Comparison of ENCODE assay signal across 8 cellular contexts in genomic region chr1:16420719-16421118, GRCh38. TPM values are rescaled to one million over a fixed set of nuclear protein-coding genes. Genes with fewer than 3 reads are reported as not detected.
A peak's percentile ranks its signal among the peaks of the same experiment; 100 is the strongest.
DNase-seq lines count a peak whose midpoint lies in the region; ATAC-seq and TF ChIP-seq lines count a peak whose summit lies in the region.

No MANE protein-coding gene starts in this region.

- no peak overlapping the region for H3K4me3 ChIP-seq in trophoblast cell (ENCODE audit: low read depth, low read length)

- no peaks in the 10 kb centered on the region for H3K4me1 Mint-ChIP-seq in progenitor cell of endocrine pancreas (ENCODE audit: low read depth)

- no peak overlapping the region for H3K4me2 ChIP-seq in trophoblast cell (ENCODE audit: low read length)

- no peak overlapping the region for H2BK12ac ChIP-seq in trophoblast cell (ENCODE audit: low read length)

- no peak overlapping the region for H4K12ac ChIP-seq in trophoblast cell (ENCODE audit: low read depth, low read length)

- DNase-seq in HT1080 (ENCODE audit: low read depth) (peak; percentile 39), activated T-helper 1 cell treated with Interleukin-2 at 50 U/mL for 16 hours (ENCODE audit: low read depth) (peak; percentile 37), trophoblast cell (no peak), progenitor cell of endocrine pancreas (ENCODE audit: low spot score, unreplicated experiment) (no peak), HEK293T (ENCODE audit: extremely low spot score) (no peak), NCI-H774 (lab: John Stamatoyannopoulos, UW) (no peak)
- peak; percentile 50 to 52 for DNase-seq in stimulated activated CD4-positive, alpha-beta T cell treated with anti-CD3 and anti-CD28 coated beads, Interleukin-2, amount 100 ng/mL, for 48 hours

- no peak for TF ChIP-seq CTCF in progenitor cell of endocrine pancreas (IDR thresholded peaks at IDR 0.05; ENCODE audit: unreplicated experiment)

- H3K4me1 ChIP-seq in trophoblast cell (ENCODE audit: control insufficient read depth in 1 of 2, insufficient read depth in 2 of 2, low read length in 2 of 2) = no peaks in the 10 kb centered on the region

- no peaks in the 10 kb centered on the region for H3K36me3 ChIP-seq in trophoblast cell (ENCODE audit: control insufficient read depth in 1 of 2, insufficient read depth in 2 of 2, low read length in 2 of 2)

- H4K8ac ChIP-seq in trophoblast cell (ENCODE audit: low read depth, low read length) = no peak overlapping the region

- no peak overlapping the region for H2AFZ ChIP-seq in trophoblast cell (ENCODE audit: insufficient read depth, low read length, poor library complexity)

- H3K9me3 ChIP-seq in trophoblast cell (ENCODE audit: insufficient read depth, low read depth, low read length) = no peaks in the 10 kb centered on the region

- no peak overlapping the region for H3K14ac ChIP-seq in trophoblast cell (ENCODE audit: low read length)

- H2BK120ac ChIP-seq in trophoblast cell (ENCODE audit: insufficient read depth, low read length, poor library complexity) = no peak overlapping the region

- peaks cover 20% of the 10 kb centered on the region for H3K27me3 Mint-ChIP-seq in progenitor cell of endocrine pancreas

- no peak overlapping the region for H2AK5ac ChIP-seq in trophoblast cell (ENCODE audit: low read length)

- H3K23ac ChIP-seq in trophoblast cell (ENCODE audit: low read length) = no peak overlapping the region

- no peaks in the 10 kb centered on the region for H3K79me2 ChIP-seq in trophoblast cell (ENCODE audit: control insufficient read depth, insufficient read depth, low read length, poor library complexity)

- no peak overlapping the region for H4K91ac ChIP-seq in trophoblast cell (ENCODE audit: low read depth, low read length)

- no peak overlapping the region for H3K9ac ChIP-seq in trophoblast cell (ENCODE audit: low read length)

- H3K9me3 Mint-ChIP-seq in progenitor cell of endocrine pancreas (ENCODE audit: low read depth) = no peaks in the 10 kb centered on the region

- H3K4ac ChIP-seq in trophoblast cell (ENCODE audit: low read depth, low read length) = no peak overlapping the region

- POLR2A ChIA-PET in HEK293T (lab: Yijun Ruan, JAX) = interaction anchor here (1.6 kb wide), 1 partner anchor 20 kb away, joined by 3 read pairs; the partner anchor contains the start of gene NECAP2

- H3K27ac ChIP-seq in trophoblast cell (ENCODE audit: low read depth, low read length) = no peak overlapping the region

- peak; percentile 64 for ATAC-seq in GM19351 (IDR thresholded peaks at IDR 0.05; ENCODE audit: unreplicated experiment)

- H2BK5ac ChIP-seq in trophoblast cell (ENCODE audit: low read depth, low read length, poor library complexity) = no peak overlapping the region

- H3K79me1 ChIP-seq in trophoblast cell (ENCODE audit: low read length) = no peaks in the 10 kb centered on the region

- H3K36me3 Mint-ChIP-seq in progenitor cell of endocrine pancreas (ENCODE audit: insufficient read depth) = no peaks in the 10 kb centered on the region

- no peak overlapping the region for H3K18ac ChIP-seq in trophoblast cell (ENCODE audit: low read length)

- no CpG with 5 or more reads among the region's 4 CpGs for WGBS in trophoblast cell (ENCODE audit: extremely low coverage, insufficient coverage, insufficient read length)

- H3K27me3 ChIP-seq in trophoblast cell (ENCODE audit: insufficient read depth, low read length) = no peaks in the 10 kb centered on the region

- H3K4me3 Mint-ChIP-seq in progenitor cell of endocrine pancreas (ENCODE audit: low read depth) = no peak overlapping the region

- no peak overlapping the region for H3K27ac Mint-ChIP-seq in progenitor cell of endocrine pancreas

- CTCF ChIA-PET in HEK293T (lab: Yijun Ruan, JAX) = no interaction called here

TF ChIP-seq in HEK293T, 16 proteins besides CTCF, POLR2A, EP300 and RAD21:
- TF ChIP-seq NFRKB (IDR thresholded peaks at IDR 0.05) = no peak
- TF ChIP-seq BHLHE40 (IDR thresholded peaks at IDR 0.05; ENCODE audit: borderline replicate concordance) = no peak
- no peak for TF ChIP-seq HDGF (IDR thresholded peaks at IDR 0.05; ENCODE audit: borderline replicate concordance)
- TF ChIP-seq PKNOX1 (IDR thresholded peaks at IDR 0.05) = no peak
- no peak for TF ChIP-seq SUZ12 (IDR thresholded peaks at IDR 0.05)
- no peak for TF ChIP-seq TARDBP (IDR thresholded peaks at IDR 0.05)
- TF ChIP-seq FOXM1 (IDR thresholded peaks at IDR 0.05; ENCODE audit: borderline replicate concordance) = no peak
- TF ChIP-seq SP1 (IDR thresholded peaks at IDR 0.05) = no peak
- TF ChIP-seq ZNF384 (IDR thresholded peaks at IDR 0.05) = no peak
- no peak for TF ChIP-seq L3MBTL2 (conservative IDR thresholded peaks at IDR 0.05)
- TF ChIP-seq CTBP1 (IDR thresholded peaks at IDR 0.05; ENCODE audit: borderline replicate concordance) = no peak
- TF ChIP-seq FOXK2 (IDR thresholded peaks at IDR 0.05) = no peak
- no peak for TF ChIP-seq LEF1 (IDR thresholded peaks at IDR 0.05; ENCODE audit: borderline replicate concordance)
- TF ChIP-seq FOXA1 (IDR thresholded peaks at IDR 0.05) = no peak
- TF ChIP-seq ARNT (IDR thresholded peaks at IDR 0.05) = no peak

RNA-seq across cellular contexts. Expression of gene SPATA21, which starts 16.5 kb away (rescaled TPM):
- total RNA-seq in HT1080 (2014; rRNA removed; shearing (Covaris generic)) = not detected in 2 replicates
- polyA plus RNA-seq in HT1080 (2015; cell fraction: cytosol; rRNA removed) = not detected in 2 replicates
- not detected in 2 replicates for polyA plus RNA-seq in HT1080 (2015; cell fraction: nucleus; rRNA removed)
- polyA plus RNA-seq in trophoblast cell (2013) = not detected in 2 replicates
- total RNA-seq in progenitor cell of endocrine pancreas = not detected in 2 replicates

RNA-seq across cellular contexts. Expression of gene NECAP2, which starts 19.8 kb away (rescaled TPM):
- 104 and 117 TPM in 2 replicates for total RNA-seq in HT1080 (2014; rRNA removed; shearing (Covaris generic))
- 62.8 and 66.9 TPM in 2 replicates for polyA plus RNA-seq in HT1080 (2015; cell fraction: cytosol; rRNA removed)
- 72.0 and 77.8 TPM in 2 replicates for polyA plus RNA-seq in HT1080 (2015; cell fraction: nucleus; rRNA removed)
- polyA plus RNA-seq in trophoblast cell (2013) = 53.0 and 53.9 TPM in 2 replicates
- total RNA-seq in progenitor cell of endocrine pancreas = 43.2 and 44.8 TPM in 2 replicates

RNA-seq across cellular contexts. Expression of gene SZRD1, which starts 53.7 kb away (rescaled TPM):
- 158 and 175 TPM in 2 replicates for total RNA-seq in HT1080 (2014; rRNA removed; shearing (Covaris generic))
- 155 and 159 TPM in 2 replicates for polyA plus RNA-seq in HT1080 (2015; cell fraction: cytosol; rRNA removed)
- 67.2 and 68.4 TPM in 2 replicates for polyA plus RNA-seq in HT1080 (2015; cell fraction: nucleus; rRNA removed)
- 80.6 and 85.6 TPM in 2 replicates for polyA plus RNA-seq in trophoblast cell (2013)
- total RNA-seq in progenitor cell of endocrine pancreas = 109 and 119 TPM in 2 replicates

Comparison
In these comparisons a context has a peak if more than half of its experiments do, and no peak if none do; other contexts are left out.
1. DNase-seq: peak in HT1080 (single experiment), activated T-helper 1 cell treated with Interleukin-2 at 50 U/mL for 16 hours (single experiment) and stimulated activated CD4-positive, alpha-beta T cell treated with anti-CD3 and anti-CD28 coated beads, Interleukin-2, amount 100 ng/mL, for 48 hours (2 of 2); none in trophoblast cell (0 of 2), progenitor cell of endocrine pancreas (single experiment), HEK293T (single experiment) and NCI-H774 (single experiment).